22 cellular contexts compared by ENCODE assay signal in genomic region chr7:13416544-13416943, GRCh38.
DNase-seq lines count a peak whose midpoint lies in the region; ATAC-seq, FAIRE-seq and TF ChIP-seq lines count a peak whose summit lies in the region.
"Had no signal": no experiment of that assay in that cellular context is flagged by ENCODE, and none has a peak within 500 bp of the region (broad histone marks: within the 10 kb centered on the region; RNA-seq: fewer than 3 reads in every experiment).

No MANE protein-coding gene starts in this region.

- H3K27ac ChIP-seq in A549 (no peak overlapping the region), OCI-LY1 (ENCODE audit: low read depth, low read length, poor library complexity, severe bottlenecking) (peak overlapping the region; percentile 88), K562 (ENCODE audit: extremely low read depth, low read depth, low read length) (no peak overlapping the region), coronary artery (no peak overlapping the region), caudate nucleus (ENCODE audit: low read depth, low read length) (no peak overlapping the region)
- H3K27ac ChIP-seq: BLaER1 treated with 17β-estradiol and CSF1 and Interleukin-3, amounts not matched to agents 10 nM and 100 nM; C4-2B had no signal

- DNase-seq in A549 (ENCODE audit: low read depth in 1 of 2, low spot score in 1 of 2) (no peak), H54 (ENCODE audit: insufficient read length, low spot score) (no peak), K562 (ENCODE audit: extremely low read depth in 1 of 4, low spot score in 3 of 4) (no peak), coronary artery (ENCODE audit: low spot score) (no peak), caudate nucleus (lab: John Stamatoyannopoulos, UW) (no peak)
- no peak for DNase-seq in stimulated activated naive CD4-positive, alpha-beta T cell (lab: John Stamatoyannopoulos, UW)
- DNase-seq: 8988T; AML-193; Caco-2; Calu3; CD4-positive, alpha-beta T cell; CD8-positive, alpha-beta T cell; DMS79 treated with DMSO at 0.1 percent for 48 hours; GF-D8 had no signal

- TF ChIP-seq POLR2A in A549 (IDR thresholded peaks at IDR 0.05; ENCODE audit: low read length) (no peak), H54 (IDR thresholded peaks at IDR 0.05; ENCODE audit: low read depth, low read length) (no peak), K562 (conservative IDR thresholded peaks at IDR 0.05) (no peak)

- H2AFZ ChIP-seq in OCI-LY1 (ENCODE audit: low read length) (peak overlapping the region; percentile 25; the same call in 1 of the 2 replicates), K562 (ENCODE audit: low read depth, low read length) (no peak overlapping the region)

- H3K9me1 ChIP-seq in K562 (ENCODE audit: control insufficient read depth, insufficient read depth, low read length): no peaks in the 10 kb centered on the region

- H3K4me2 ChIP-seq in A549: no peak overlapping the region
- H3K4me2 ChIP-seq in OCI-LY1 (ENCODE audit: low read length): no peak overlapping the region
- no peak overlapping the region for H3K4me2 ChIP-seq in K562 (ENCODE audit: insufficient read depth, low read length)
- H3K4me2 ChIP-seq: BLaER1 treated with 17β-estradiol and CSF1 and Interleukin-3, amounts not matched to agents 10 nM and 100 nM had no signal

- in situ Hi-C loops in K562 (cut with MboI): no loop called here

- H3F3A ChIP-seq in OCI-LY1 (ENCODE audit: insufficient read depth, low read length): no peaks in the 10 kb centered on the region; the same call in 1 of the 2 replicates

- TF ChIP-seq RAD21 in A549 (conservative IDR thresholded peaks at IDR 0.05 in 1 of 2, IDR thresholded peaks at IDR 0.05 in 1 of 2) (no peak), K562 (CRISPR knock-in tag; conservative IDR thresholded peaks at IDR 0.05 in 1 of 2, IDR thresholded peaks at IDR 0.05 in 1 of 2) (no peak)

- ATAC-seq in A549: no peak
- no peak for ATAC-seq in K562
- ATAC-seq: CD8-positive, alpha-beta T cell had no signal

- H3K79me2 ChIP-seq in OCI-LY1 (ENCODE audit: insufficient read depth, low read length): no peaks in the 10 kb centered on the region
- H3K79me2 ChIP-seq in K562 (ENCODE audit: control insufficient read depth, insufficient read depth, low read length): no peaks in the 10 kb centered on the region

- H3K4me1 ChIP-seq in A549 (no peaks in the 10 kb centered on the region), OCI-LY1 (ENCODE audit: insufficient read depth, low read length, severe bottlenecking) (peaks cover 53% of the 10 kb centered on the region), K562 (replicated peaks in 1 of 2; ENCODE audit: control insufficient read depth in 2 of 2, insufficient read depth in 2 of 2, low read length in 2 of 2) (no peaks in the 10 kb centered on the region)
- H3K4me1 ChIP-seq: Caco-2 had no signal

- H3K27me3 ChIP-seq in OCI-LY1 (ENCODE audit: insufficient read depth, low read length): no peaks in the 10 kb centered on the region
- no peaks in the 10 kb centered on the region for H3K27me3 ChIP-seq in K562 (ENCODE audit: control insufficient read depth in 2 of 2, insufficient read depth in 2 of 2, low read length in 2 of 2)
- H3K27me3 ChIP-seq: BLaER1 treated with 17β-estradiol and CSF1 and Interleukin-3, amounts not matched to agents 10 nM and 100 nM had no signal

- TF ChIP-seq CTCF in A549 (IDR thresholded peaks at IDR 0.05): no peak
- no peak for TF ChIP-seq CTCF in OCI-LY1 (IDR thresholded peaks at IDR 0.05; ENCODE audit: low read length)
- TF ChIP-seq CTCF in K562 (IDR thresholded peaks at IDR 0.05 in 2 of 3, conservative IDR thresholded peaks at IDR 0.05 in 1 of 3; ENCODE audit: insufficient read depth in 2 of 3, low read depth in 1 of 3, low read length in 3 of 3): no peak
- TF ChIP-seq CTCF in coronary artery (IDR thresholded peaks at IDR 0.05): no peak

- 11% methylated on average over 1 of the region's 1 CpG for WGBS in A549 (ENCODE audit: missing lambda C conversion rate)
- WGBS in K562 (ENCODE audit: insufficient coverage, low coverage, missing lambda C conversion rate): 0% methylated on average over 1 of the region's 1 CpG

- H3K9ac ChIP-seq in OCI-LY1 (ENCODE audit: low read length): no peak overlapping the region
- no peak overlapping the region for H3K9ac ChIP-seq in K562 (ENCODE audit: insufficient read depth in 1 of 2, low read depth in 2 of 2, low read length in 2 of 2)
- H3K9ac ChIP-seq: BLaER1 treated with 17β-estradiol and CSF1 and Interleukin-3, amounts not matched to agents 10 nM and 100 nM had no signal

- H3K9me3 ChIP-seq in A549 (no peaks in the 10 kb centered on the region), OCI-LY1 (ENCODE audit: low read length) (peaks cover 20% of the 10 kb centered on the region), K562 (replicated peaks; ENCODE audit: control insufficient read depth, insufficient read depth, low read depth, low read length) (no peaks in the 10 kb centered on the region; the same call in 1 of the 2 replicates)

- CTCF ChIA-PET in A549 (lab: Yijun Ruan, JAX) (interaction anchor here (0.5 kb wide), 1 partner anchor 827 kb away, joined by 3 read pairs; no protein-coding TSS in a partner anchor), K562 (lab: Yijun Ruan, JAX; ENCODE audit: low intra/inter-chr PET ratio) (interaction anchor here (0.6 kb wide), 1 partner anchor 1377 kb away, joined by 5 read pairs; no protein-coding TSS in a partner anchor)

- no peak for TF ChIP-seq EP300 in A549 (IDR thresholded peaks at IDR 0.05)
- TF ChIP-seq EP300 in K562 (IDR thresholded peaks at IDR 0.05; ENCODE audit: low read length): no peak

- H4K20me1 ChIP-seq in OCI-LY1 (ENCODE audit: insufficient read depth, low read length) (no peaks in the 10 kb centered on the region), K562 (replicated peaks; ENCODE audit: control insufficient read depth, insufficient read depth, low read length) (no peaks in the 10 kb centered on the region)
- H4K20me1 ChIP-seq: BLaER1 treated with 17β-estradiol and CSF1 and Interleukin-3, amounts not matched to agents 10 nM and 100 nM had no signal

- BruUV-seq in K562 (replicated peaks; lab: Mats Ljungman, UMichigan): no TSS peak

- intact Hi-C loops in K562 (cut with micrococcal nuclease): no loop called here

- no peaks in the 10 kb centered on the region for H3K9me2 ChIP-seq in OCI-LY1 (ENCODE audit: low read depth, low read length)

- POLR2A ChIA-PET in A549 (lab: Yijun Ruan, JAX): no interaction called here
- POLR2A ChIA-PET in K562 (lab: Yijun Ruan, JAX): no interaction called here

- H3K4me3 ChIP-seq in A549 (no peak overlapping the region), OCI-LY1 (ENCODE audit: low read depth, low read length, poor library complexity, severe bottlenecking) (no peak overlapping the region), K562 (no peak overlapping the region), coronary artery (no peak overlapping the region)
- H3K4me3 ChIP-seq: BLaER1 treated with 17β-estradiol and CSF1 and Interleukin-3, amounts not matched to agents 10 nM and 100 nM had no signal

- no peak for FAIRE-seq in A549 (lab: Jason Lieb, UNC)
- peak; percentile 38 for FAIRE-seq in H54 (lab: Jason Lieb, UNC)
- FAIRE-seq in K562 (lab: Jason Lieb, UNC): no peak
- FAIRE-seq: A204.1, D721Med, G401.6, GM12891, GM19239 had no signal

- H3K36me3 ChIP-seq in OCI-LY1 (ENCODE audit: insufficient read depth, low read length) (peaks cover under 1% of the 10 kb centered on the region; the same call in 1 of the 2 replicates), K562 (ENCODE audit: control insufficient read depth, insufficient read depth, low read length) (no peaks in the 10 kb centered on the region)
- H3K36me3 ChIP-seq: BLaER1 treated with 17β-estradiol and CSF1 and Interleukin-3, amounts not matched to agents 10 nM and 100 nM had no signal

TF ChIP-seq in A549, 52 proteins besides CTCF, POLR2A, EP300 and RAD21:
- TF ChIP-seq, protein P1, sequence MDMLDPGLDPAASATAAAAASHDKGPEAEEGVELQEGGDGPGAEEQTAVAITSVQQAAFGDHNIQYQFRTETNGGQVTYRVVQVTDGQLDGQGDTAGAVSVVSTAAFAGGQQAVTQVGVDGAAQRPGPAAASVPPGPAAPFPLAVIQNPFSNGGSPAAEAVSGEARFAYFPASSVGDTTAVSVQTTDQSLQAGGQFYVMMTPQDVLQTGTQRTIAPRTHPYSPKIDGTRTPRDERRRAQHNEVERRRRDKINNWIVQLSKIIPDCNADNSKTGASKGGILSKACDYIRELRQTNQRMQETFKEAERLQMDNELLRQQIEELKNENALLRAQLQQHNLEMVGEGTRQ (IDR thresholded peaks at IDR 0.05): peak; percentile 32; the same call in 1 of the 2 replicates
- TF ChIP-seq ZC3H11A (IDR thresholded peaks at IDR 0.05): no peak
- no peak for TF ChIP-seq HOXB5 (CRISPR knock-in tag; IDR thresholded peaks at IDR 0.05)

TF ChIP-seq in K562, 482 proteins besides CTCF, POLR2A, EP300 and RAD21:
- no peak for TF ChIP-seq CGGBP1 (CRISPR knock-in tag; IDR thresholded peaks at IDR 0.05)
- TF ChIP-seq, protein P2, sequence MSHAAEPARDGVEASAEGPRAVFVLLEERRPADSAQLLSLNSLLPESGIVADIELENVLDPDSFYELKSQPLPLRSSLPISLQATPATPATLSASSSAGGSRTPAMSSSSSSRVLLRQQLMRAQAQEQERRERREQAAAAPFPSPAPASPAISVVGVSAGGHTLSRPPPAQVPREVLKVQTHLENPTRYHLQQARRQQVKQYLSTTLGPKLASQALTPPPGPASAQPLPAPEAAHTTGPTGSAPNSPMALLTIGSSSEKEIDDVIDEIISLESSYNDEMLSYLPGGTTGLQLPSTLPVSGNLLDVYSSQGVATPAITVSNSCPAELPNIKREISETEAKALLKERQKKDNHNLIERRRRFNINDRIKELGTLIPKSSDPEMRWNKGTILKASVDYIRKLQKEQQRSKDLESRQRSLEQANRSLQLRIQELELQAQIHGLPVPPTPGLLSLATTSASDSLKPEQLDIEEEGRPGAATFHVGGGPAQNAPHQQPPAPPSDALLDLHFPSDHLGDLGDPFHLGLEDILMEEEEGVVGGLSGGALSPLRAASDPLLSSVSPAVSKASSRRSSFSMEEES (CRISPR knock-in tag; IDR thresholded peaks at IDR 0.05): peak; percentile 67
